ENCODE assay signal across 1 cellular context in genomic region chr9:35489313-35490154, GRCh38.
TF ChIP-seq lines count a peak whose summit lies in the region.

RUSC2 (plus strand) TSS chr9:35490111; CDS start chr9:35546522, 56,411 bp downstream.

TF ChIP-seq in HepG2, 621 proteins besides CTCF, POLR2A, EP300 and RAD21 (continued from another document and continues in another):
- TF ChIP-seq, protein P1, sequence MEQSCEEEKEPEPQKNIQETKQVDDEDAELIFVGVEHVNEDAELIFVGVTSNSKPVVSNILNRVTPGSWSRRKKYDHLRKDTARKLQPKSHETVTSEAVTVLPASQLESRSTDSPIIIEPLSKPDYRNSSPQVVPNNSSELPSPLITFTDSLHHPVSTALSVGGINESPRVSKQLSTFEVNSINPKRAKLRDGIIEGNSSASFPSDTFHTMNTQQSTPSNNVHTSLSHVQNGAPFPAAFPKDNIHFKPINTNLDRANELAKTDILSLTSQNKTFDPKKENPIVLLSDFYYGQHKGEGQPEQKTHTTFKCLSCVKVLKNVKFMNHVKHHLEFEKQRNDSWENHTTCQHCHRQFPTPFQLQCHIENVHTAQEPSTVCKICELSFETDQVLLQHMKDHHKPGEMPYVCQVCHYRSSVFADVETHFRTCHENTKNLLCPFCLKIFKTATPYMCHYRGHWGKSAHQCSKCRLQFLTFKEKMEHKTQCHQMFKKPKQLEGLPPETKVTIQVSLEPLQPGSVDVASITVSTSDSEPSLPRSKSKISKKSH (CRISPR knock-in tag; IDR thresholded peaks at IDR 0.05; ENCODE audit: borderline replicate concordance), result no peak; the same call in none of the 2 replicates
- TF ChIP-seq, protein P2, sequence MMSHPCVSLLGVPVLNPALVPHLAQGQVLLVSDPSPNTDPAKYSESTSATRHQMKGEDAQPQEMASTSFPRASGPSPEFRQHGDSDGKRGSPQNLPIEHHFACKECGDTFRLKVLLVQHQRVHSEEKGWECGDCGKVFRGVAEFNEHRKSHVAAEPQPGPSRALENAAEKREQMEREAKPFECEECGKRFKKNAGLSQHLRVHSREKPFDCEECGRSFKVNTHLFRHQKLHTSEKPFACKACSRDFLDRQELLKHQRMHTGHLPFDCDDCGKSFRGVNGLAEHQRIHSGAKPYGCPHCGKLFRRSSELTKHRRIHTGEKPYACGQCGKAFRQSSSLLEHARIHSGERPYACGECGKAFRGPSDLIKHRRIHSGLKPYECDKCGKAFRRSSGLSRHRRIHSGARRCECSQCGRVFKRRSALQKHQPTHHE (CRISPR knock-in tag; IDR thresholded peaks at IDR 0.05; ENCODE audit: borderline replicate concordance), result peak; percentile 35
- TF ChIP-seq, protein P3, sequence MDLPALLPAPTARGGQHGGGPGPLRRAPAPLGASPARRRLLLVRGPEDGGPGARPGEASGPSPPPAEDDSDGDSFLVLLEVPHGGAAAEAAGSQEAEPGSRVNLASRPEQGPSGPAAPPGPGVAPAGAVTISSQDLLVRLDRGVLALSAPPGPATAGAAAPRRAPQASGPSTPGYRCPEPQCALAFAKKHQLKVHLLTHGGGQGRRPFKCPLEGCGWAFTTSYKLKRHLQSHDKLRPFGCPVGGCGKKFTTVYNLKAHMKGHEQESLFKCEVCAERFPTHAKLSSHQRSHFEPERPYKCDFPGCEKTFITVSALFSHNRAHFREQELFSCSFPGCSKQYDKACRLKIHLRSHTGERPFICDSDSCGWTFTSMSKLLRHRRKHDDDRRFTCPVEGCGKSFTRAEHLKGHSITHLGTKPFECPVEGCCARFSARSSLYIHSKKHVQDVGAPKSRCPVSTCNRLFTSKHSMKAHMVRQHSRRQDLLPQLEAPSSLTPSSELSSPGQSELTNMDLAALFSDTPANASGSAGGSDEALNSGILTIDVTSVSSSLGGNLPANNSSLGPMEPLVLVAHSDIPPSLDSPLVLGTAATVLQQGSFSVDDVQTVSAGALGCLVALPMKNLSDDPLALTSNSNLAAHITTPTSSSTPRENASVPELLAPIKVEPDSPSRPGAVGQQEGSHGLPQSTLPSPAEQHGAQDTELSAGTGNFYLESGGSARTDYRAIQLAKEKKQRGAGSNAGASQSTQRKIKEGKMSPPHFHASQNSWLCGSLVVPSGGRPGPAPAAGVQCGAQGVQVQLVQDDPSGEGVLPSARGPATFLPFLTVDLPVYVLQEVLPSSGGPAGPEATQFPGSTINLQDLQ (CRISPR knock-in tag; IDR thresholded peaks at IDR 0.05), result no peak
- TF ChIP-seq ZNF777 (CRISPR knock-in tag; IDR thresholded peaks at IDR 0.05) (peak; percentile 60), KLF6 (CRISPR knock-in tag; IDR thresholded peaks at IDR 0.05) (peak; percentile 64; the same call in 1 of the 2 replicates), HDAC1 (CRISPR knock-in tag; IDR thresholded peaks at IDR 0.05) (0 out of 2 replicates have a peak, but pooled peaks have one; percentile 60), ZNF230 (CRISPR knock-in tag; IDR thresholded peaks at IDR 0.05) (peak; percentile 72), RBAK (CRISPR knock-in tag; IDR thresholded peaks at IDR 0.05) (no peak), TEAD3 (CRISPR knock-in tag; optimal IDR thresholded peaks at IDR 0.05; ENCODE audit: borderline replicate concordance) (peak; percentile 64), SNAPC4 (CRISPR knock-in tag; IDR thresholded peaks at IDR 0.05) (peak; percentile 40), ZBTB4 (CRISPR knock-in tag; IDR thresholded peaks at IDR 0.05; ENCODE audit: borderline replicate concordance) (no peak), ZMYM4 (CRISPR knock-in tag; IDR thresholded peaks at IDR 0.05) (peak; percentile 79), CBX1 (IDR thresholded peaks at IDR 0.05; ENCODE audit: low read depth) (no peak), ZNF564 (CRISPR knock-in tag; IDR thresholded peaks at IDR 0.05) (peak; percentile 82), RBM22 (optimal IDR thresholded peaks at IDR 0.05; ENCODE audit: low read length) (no peak), GATAD2A (CRISPR knock-in tag; IDR thresholded peaks at IDR 0.05) (peak; percentile 40; the same call in 1 of the 2 replicates), ZFP36L1 (CRISPR knock-in tag; IDR thresholded peaks at IDR 0.05) (no peak; the same call in 1 of the 2 replicates), MLLT10 (CRISPR knock-in tag; IDR thresholded peaks at IDR 0.05) (no peak), KMT2B (CRISPR knock-in tag; IDR thresholded peaks at IDR 0.05) (0 out of 2 replicates have a peak, but pooled peaks have one; percentile 6), GPN1 (CRISPR knock-in tag; IDR thresholded peaks at IDR 0.05; ENCODE audit: borderline replicate concordance) (no peak), PREB (CRISPR knock-in tag; IDR thresholded peaks at IDR 0.05) (no peak), ZNF260 (CRISPR knock-in tag; IDR thresholded peaks at IDR 0.05; ENCODE audit: borderline replicate concordance, low read depth) (no peak), ZBTB7B (CRISPR knock-in tag; IDR thresholded peaks at IDR 0.05) (peak; percentile 92; the same call in 1 of the 2 replicates)
- TF ChIP-seq, protein P4, sequence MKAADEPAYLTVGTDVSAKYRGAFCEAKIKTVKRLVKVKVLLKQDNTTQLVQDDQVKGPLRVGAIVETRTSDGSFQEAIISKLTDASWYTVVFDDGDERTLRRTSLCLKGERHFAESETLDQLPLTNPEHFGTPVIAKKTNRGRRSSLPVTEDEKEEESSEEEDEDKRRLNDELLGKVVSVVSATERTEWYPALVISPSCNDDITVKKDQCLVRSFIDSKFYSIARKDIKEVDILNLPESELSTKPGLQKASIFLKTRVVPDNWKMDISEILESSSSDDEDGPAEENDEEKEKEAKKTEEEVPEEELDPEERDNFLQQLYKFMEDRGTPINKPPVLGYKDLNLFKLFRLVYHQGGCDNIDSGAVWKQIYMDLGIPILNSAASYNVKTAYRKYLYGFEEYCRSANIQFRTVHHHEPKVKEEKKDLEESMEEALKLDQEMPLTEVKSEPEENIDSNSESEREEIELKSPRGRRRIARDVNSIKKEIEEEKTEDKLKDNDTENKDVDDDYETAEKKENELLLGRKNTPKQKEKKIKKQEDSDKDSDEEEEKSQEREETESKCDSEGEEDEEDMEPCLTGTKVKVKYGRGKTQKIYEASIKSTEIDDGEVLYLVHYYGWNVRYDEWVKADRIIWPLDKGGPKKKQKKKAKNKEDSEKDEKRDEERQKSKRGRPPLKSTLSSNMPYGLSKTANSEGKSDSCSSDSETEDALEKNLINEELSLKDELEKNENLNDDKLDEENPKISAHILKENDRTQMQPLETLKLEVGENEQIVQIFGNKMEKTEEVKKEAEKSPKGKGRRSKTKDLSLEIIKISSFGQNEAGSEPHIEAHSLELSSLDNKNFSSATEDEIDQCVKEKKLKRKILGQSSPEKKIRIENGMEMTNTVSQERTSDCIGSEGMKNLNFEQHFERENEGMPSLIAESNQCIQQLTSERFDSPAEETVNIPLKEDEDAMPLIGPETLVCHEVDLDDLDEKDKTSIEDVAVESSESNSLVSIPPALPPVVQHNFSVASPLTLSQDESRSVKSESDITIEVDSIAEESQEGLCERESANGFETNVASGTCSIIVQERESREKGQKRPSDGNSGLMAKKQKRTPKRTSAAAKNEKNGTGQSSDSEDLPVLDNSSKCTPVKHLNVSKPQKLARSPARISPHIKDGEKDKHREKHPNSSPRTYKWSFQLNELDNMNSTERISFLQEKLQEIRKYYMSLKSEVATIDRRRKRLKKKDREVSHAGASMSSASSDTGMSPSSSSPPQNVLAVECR (CRISPR knock-in tag; IDR thresholded peaks at IDR 0.05; ENCODE audit: borderline replicate concordance), result peak; percentile 58; the same call in 1 of the 2 replicates
- TF ChIP-seq, protein P5, sequence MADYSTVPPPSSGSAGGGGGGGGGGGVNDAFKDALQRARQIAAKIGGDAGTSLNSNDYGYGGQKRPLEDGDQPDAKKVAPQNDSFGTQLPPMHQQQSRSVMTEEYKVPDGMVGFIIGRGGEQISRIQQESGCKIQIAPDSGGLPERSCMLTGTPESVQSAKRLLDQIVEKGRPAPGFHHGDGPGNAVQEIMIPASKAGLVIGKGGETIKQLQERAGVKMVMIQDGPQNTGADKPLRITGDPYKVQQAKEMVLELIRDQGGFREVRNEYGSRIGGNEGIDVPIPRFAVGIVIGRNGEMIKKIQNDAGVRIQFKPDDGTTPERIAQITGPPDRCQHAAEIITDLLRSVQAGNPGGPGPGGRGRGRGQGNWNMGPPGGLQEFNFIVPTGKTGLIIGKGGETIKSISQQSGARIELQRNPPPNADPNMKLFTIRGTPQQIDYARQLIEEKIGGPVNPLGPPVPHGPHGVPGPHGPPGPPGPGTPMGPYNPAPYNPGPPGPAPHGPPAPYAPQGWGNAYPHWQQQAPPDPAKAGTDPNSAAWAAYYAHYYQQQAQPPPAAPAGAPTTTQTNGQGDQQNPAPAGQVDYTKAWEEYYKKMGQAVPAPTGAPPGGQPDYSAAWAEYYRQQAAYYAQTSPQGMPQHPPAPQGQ (CRISPR knock-in tag; IDR thresholded peaks at IDR 0.05; ENCODE audit: borderline replicate concordance), result no peak
- TF ChIP-seq, protein P6, sequence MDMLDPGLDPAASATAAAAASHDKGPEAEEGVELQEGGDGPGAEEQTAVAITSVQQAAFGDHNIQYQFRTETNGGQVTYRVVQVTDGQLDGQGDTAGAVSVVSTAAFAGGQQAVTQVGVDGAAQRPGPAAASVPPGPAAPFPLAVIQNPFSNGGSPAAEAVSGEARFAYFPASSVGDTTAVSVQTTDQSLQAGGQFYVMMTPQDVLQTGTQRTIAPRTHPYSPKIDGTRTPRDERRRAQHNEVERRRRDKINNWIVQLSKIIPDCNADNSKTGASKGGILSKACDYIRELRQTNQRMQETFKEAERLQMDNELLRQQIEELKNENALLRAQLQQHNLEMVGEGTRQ (IDR thresholded peaks at IDR 0.05; ENCODE audit: low read depth, low read length), result no peak
- TF ChIP-seq, protein P6 (CRISPR knock-in tag; IDR thresholded peaks at IDR 0.05; ENCODE audit: borderline replicate concordance), result peak; percentile 60; the same call in 1 of the 2 replicates
